Comparison of ENCODE assay signal across 1 cellular context in genomic region chr11:17296852-17297559, GRCh38.
A peak's percentile ranks its signal among the peaks of the same experiment; 100 is the strongest.
TF ChIP-seq lines count a peak whose summit lies in the region.

No MANE protein-coding gene starts in this region.

TF ChIP-seq in GM12878, 131 proteins besides CTCF, POLR2A, EP300 and RAD21:
- TF ChIP-seq NFYA (IDR thresholded peaks at IDR 0.05; ENCODE audit: borderline replicate concordance, low read depth, low read length) = no peak
- no peak for TF ChIP-seq CEBPB (IDR thresholded peaks at IDR 0.05; ENCODE audit: borderline replicate concordance in 1 of 2, low read depth in 2 of 2, low read length in 2 of 2)
- no peak for TF ChIP-seq CBFB (IDR thresholded peaks at IDR 0.05; ENCODE audit: low read depth)
- peak; percentile 54; the same call in 1 of the 2 replicates for TF ChIP-seq FOXM1 (IDR thresholded peaks at IDR 0.05; ENCODE audit: low read depth, low read length)
- peak; percentile 70 for TF ChIP-seq NFIC (IDR thresholded peaks at IDR 0.05; ENCODE audit: low read depth, low read length)
- no peak for TF ChIP-seq WRNIP1 (IDR thresholded peaks at IDR 0.05; ENCODE audit: borderline replicate concordance, low read depth, low read length)
- TF ChIP-seq, protein P1, sequence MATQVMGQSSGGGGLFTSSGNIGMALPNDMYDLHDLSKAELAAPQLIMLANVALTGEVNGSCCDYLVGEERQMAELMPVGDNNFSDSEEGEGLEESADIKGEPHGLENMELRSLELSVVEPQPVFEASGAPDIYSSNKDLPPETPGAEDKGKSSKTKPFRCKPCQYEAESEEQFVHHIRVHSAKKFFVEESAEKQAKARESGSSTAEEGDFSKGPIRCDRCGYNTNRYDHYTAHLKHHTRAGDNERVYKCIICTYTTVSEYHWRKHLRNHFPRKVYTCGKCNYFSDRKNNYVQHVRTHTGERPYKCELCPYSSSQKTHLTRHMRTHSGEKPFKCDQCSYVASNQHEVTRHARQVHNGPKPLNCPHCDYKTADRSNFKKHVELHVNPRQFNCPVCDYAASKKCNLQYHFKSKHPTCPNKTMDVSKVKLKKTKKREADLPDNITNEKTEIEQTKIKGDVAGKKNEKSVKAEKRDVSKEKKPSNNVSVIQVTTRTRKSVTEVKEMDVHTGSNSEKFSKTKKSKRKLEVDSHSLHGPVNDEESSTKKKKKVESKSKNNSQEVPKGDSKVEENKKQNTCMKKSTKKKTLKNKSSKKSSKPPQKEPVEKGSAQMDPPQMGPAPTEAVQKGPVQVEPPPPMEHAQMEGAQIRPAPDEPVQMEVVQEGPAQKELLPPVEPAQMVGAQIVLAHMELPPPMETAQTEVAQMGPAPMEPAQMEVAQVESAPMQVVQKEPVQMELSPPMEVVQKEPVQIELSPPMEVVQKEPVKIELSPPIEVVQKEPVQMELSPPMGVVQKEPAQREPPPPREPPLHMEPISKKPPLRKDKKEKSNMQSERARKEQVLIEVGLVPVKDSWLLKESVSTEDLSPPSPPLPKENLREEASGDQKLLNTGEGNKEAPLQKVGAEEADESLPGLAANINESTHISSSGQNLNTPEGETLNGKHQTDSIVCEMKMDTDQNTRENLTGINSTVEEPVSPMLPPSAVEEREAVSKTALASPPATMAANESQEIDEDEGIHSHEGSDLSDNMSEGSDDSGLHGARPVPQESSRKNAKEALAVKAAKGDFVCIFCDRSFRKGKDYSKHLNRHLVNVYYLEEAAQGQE (IDR thresholded peaks at IDR 0.05; ENCODE audit: low read depth, low read length) = no peak
- TF ChIP-seq CEBPZ (IDR thresholded peaks at IDR 0.05; ENCODE audit: low read depth, low read length) = no peak
- no peak for TF ChIP-seq HDAC6 (IDR thresholded peaks at IDR 0.05; ENCODE audit: unreplicated experiment)
- TF ChIP-seq JUNB (IDR thresholded peaks at IDR 0.05) = peak; percentile 83
- no peak for TF ChIP-seq KAT2A (conservative IDR thresholded peaks at IDR 0.05; ENCODE audit: control insufficient read depth, low read depth, low read length)
- TF ChIP-seq ZNF217 (IDR thresholded peaks at IDR 0.05) = no peak
- 0 out of 2 replicates have a peak, but pooled peaks have one; percentile 30 for TF ChIP-seq CREM (IDR thresholded peaks at IDR 0.05; ENCODE audit: low read depth)
- no peak for TF ChIP-seq RELB (IDR thresholded peaks at IDR 0.05; ENCODE audit: low read depth)
- no peak for TF ChIP-seq E4F1 (IDR thresholded peaks at IDR 0.05; ENCODE audit: borderline replicate concordance, partially characterized antibody)
TF ChIP-seq in GM12878: peak in this region for 4.
